Comparison of ENCODE assay signal across 1 cellular context in the genomic region with DNA sequence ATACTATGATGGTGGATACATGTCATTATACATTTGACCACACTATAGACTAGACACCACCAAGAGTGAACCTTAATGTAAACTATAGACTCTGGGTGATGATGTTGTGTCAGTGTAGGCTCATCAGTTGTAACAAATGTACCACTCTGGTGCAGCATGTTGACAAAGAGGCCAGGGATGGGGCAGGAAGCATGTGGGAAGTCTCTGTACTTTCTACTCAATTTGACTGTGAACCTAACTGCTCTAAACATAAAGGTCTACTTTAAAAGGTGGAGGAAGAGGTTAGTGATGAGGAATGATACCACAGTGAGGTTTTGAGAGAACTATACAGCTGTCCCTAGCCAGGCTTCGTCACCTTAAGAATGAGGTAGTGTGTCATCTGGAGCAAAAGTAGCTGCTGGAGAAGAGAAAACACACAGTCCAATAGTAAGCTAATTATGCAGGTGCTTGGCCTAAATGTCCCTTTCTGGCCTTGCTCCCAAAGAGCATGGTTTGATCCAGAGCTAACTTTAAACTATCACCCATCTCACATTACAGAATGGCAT.
TF ChIP-seq lines count a peak whose summit lies in the region.

No MANE protein-coding gene starts in this region.

TF ChIP-seq in HepG2, 621 proteins besides CTCF, POLR2A, EP300 and RAD21 (continued from another document):
- TF ChIP-seq, protein P1, sequence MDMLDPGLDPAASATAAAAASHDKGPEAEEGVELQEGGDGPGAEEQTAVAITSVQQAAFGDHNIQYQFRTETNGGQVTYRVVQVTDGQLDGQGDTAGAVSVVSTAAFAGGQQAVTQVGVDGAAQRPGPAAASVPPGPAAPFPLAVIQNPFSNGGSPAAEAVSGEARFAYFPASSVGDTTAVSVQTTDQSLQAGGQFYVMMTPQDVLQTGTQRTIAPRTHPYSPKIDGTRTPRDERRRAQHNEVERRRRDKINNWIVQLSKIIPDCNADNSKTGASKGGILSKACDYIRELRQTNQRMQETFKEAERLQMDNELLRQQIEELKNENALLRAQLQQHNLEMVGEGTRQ (IDR thresholded peaks at IDR 0.05; ENCODE audit: low read depth, low read length), result no peak
- TF ChIP-seq, protein P1 (CRISPR knock-in tag; IDR thresholded peaks at IDR 0.05; ENCODE audit: borderline replicate concordance), result no peak
- TF ChIP-seq, protein P2, sequence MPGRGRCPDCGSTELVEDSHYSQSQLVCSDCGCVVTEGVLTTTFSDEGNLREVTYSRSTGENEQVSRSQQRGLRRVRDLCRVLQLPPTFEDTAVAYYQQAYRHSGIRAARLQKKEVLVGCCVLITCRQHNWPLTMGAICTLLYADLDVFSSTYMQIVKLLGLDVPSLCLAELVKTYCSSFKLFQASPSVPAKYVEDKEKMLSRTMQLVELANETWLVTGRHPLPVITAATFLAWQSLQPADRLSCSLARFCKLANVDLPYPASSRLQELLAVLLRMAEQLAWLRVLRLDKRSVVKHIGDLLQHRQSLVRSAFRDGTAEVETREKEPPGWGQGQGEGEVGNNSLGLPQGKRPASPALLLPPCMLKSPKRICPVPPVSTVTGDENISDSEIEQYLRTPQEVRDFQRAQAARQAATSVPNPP (CRISPR knock-in tag; IDR thresholded peaks at IDR 0.05), result no peak
- TF ChIP-seq, protein P3, sequence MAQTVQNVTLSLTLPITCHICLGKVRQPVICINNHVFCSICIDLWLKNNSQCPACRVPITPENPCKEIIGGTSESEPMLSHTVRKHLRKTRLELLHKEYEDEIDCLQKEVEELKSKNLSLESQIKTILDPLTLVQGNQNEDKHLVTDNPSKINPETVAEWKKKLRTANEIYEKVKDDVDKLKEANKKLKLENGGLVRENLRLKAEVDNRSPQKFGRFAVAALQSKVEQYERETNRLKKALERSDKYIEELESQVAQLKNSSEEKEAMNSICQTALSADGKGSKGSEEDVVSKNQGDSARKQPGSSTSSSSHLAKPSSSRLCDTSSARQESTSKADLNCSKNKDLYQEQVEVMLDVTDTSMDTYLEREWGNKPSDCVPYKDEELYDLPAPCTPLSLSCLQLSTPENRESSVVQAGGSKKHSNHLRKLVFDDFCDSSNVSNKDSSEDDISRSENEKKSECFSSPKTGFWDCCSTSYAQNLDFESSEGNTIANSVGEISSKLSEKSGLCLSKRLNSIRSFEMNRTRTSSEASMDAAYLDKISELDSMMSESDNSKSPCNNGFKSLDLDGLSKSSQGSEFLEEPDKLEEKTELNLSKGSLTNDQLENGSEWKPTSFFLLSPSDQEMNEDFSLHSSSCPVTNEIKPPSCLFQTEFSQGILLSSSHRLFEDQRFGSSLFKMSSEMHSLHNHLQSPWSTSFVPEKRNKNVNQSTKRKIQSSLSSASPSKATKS (CRISPR knock-in tag; IDR thresholded peaks at IDR 0.05), result no peak
- no peak for TF ChIP-seq ZNF788 (CRISPR knock-in tag; IDR thresholded peaks at IDR 0.05; ENCODE audit: borderline replicate concordance)
- TF ChIP-seq CBX1 (IDR thresholded peaks at IDR 0.05; ENCODE audit: low read depth), result no peak
- no peak for TF ChIP-seq CBX5 (CRISPR knock-in tag; IDR thresholded peaks at IDR 0.05; ENCODE audit: borderline replicate concordance)
